Comparison of ENCODE assay signal across 8 cellular contexts in the genomic region with DNA sequence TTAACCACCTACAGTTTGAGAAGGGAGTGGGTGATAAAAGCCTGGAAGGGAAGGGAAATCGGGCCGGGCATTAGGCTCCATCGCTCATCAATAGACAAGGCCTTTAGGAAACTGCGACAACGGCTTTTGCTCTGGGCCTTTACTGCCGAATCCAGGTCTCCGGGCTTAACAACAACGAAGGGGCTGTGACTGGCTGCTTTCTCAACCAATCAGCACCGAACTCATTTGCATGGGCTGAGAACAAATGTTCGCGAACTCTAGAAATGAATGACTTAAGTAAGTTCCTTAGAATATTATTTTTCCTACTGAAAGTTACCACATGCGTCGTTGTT. TPM values are rescaled to one million over a fixed set of nuclear protein-coding genes. Genes with fewer than 3 reads are reported as not detected.
DNase-seq lines count a peak whose midpoint lies in the region; ATAC-seq and TF ChIP-seq lines count a peak whose summit lies in the region.

No MANE protein-coding gene starts in this region.

- H3K4me1 ChIP-seq in DND-41 (ENCODE audit: insufficient read depth, low read length) (peaks cover 49% of the 10 kb centered on the region), tibial nerve (peaks cover 0 to 60% (median 34%) of the 10 kb centered on the region in 4 donors)

- peak overlapping the region; percentile 94 for H3K4me2 ChIP-seq in DND-41 (ENCODE audit: insufficient read depth, low read length)

- H2AFZ ChIP-seq in DND-41 (ENCODE audit: low read depth, low read length), result peak overlapping the region; percentile 44

- CTCF ChIA-PET in RWPE1 (lab: Yijun Ruan, JAX), result interaction anchor here (0.6 to 2.4 kb wide), 3 partner anchors 16 to 21 kb away, joined by 3 to 14 read pairs (median 3); no protein-coding TSS in a partner anchor

- peak overlapping the region; percentile 86 for H3K4me3 Mint-ChIP-seq in nephron progenitor cell

- TF ChIP-seq CTCF in DND-41 (IDR thresholded peaks at IDR 0.05; ENCODE audit: borderline replicate concordance, extremely low read depth, low read length, poor library complexity, severe bottlenecking) (no peak), RWPE1 (conservative IDR thresholded peaks at IDR 0.05; ENCODE audit: low read depth) (no peak), foreskin fibroblast (IDR thresholded peaks at IDR 0.05; ENCODE audit: low read depth, low read length) (no peak), nephron progenitor cell (IDR thresholded peaks at IDR 0.05) (no peak), tibial nerve (IDR thresholded peaks at IDR 0.05) (no peak)

- H3K9me3 Mint-ChIP-seq in nephron progenitor cell, result no peaks in the 10 kb centered on the region

- peaks cover 29% of the 10 kb centered on the region for H3K36me3 Mint-ChIP-seq in nephron progenitor cell (ENCODE audit: low read depth)

- peak overlapping the region; percentile 100 for H3K27ac Mint-ChIP-seq in nephron progenitor cell

- DNase-seq in DND-41, result peak; percentile 85
- peak; percentile 97 for DNase-seq in H7
- DNase-seq in MG63, result peak; percentile 85
- peak; percentile 90 for DNase-seq in RWPE1 (ENCODE audit: low spot score)
- DNase-seq in activated naive CD4-positive, alpha-beta T cell treated with anti-CD3 and anti-CD28 coated beads, Interleukin-2, amount 50 U/mL, for 16 hours, result peak; percentile 76
- DNase-seq in foreskin fibroblast, result peak; percentile 88 to 94
- peak; percentile 71 for DNase-seq in nephron progenitor cell
- DNase-seq in tibial nerve (ENCODE audit: low spot score in 2 of 2), result peak; percentile 73 to 87

- 0 to 1% methylated on average over 13 of the region's 13 CpGs for WGBS in tibial nerve, 2 donors

- H3K9me3 ChIP-seq in DND-41 (ENCODE audit: insufficient read depth, low read length, severe bottlenecking), result no peaks in the 10 kb centered on the region
- no peaks in the 10 kb centered on the region for H3K9me3 ChIP-seq in MG63
- H3K9me3 ChIP-seq in tibial nerve, result no peaks in the 10 kb centered on the region

- H3K27me3 ChIP-seq in DND-41 (ENCODE audit: insufficient read depth, low read length, poor library complexity) (no peaks in the 10 kb centered on the region), H7 (ENCODE audit: control insufficient read depth, insufficient read depth, low read length) (no peaks in the 10 kb centered on the region), MG63 (no peaks in the 10 kb centered on the region), tibial nerve (no peaks in the 10 kb centered on the region)

- no peak for TF ChIP-seq EP300 in tibial nerve (IDR thresholded peaks at IDR 0.05)

- POLR2A ChIA-PET in RWPE1 (lab: Yijun Ruan, JAX; ENCODE audit: low non-redundant PET), result interaction anchor here (1.3 to 2.1 kb wide), 3 partner anchors 18 to 21 kb away, joined by 5 to 24 read pairs (median 17); no protein-coding TSS in a partner anchor

- H3K27ac ChIP-seq in DND-41 (ENCODE audit: low read length) (peak overlapping the region; percentile 99), RWPE1 (peak overlapping the region; percentile 97), tibial nerve (peak overlapping the region; percentile 89 to 98 (median 96))

- H3K4me3 ChIP-seq in DND-41 (ENCODE audit: low read depth in 1 of 2, low read length in 2 of 2) (peak overlapping the region in 1 of 2 experiments; percentile 88; a peak in 2 of 4 replicates), H7 (ENCODE audit: insufficient read depth, low read depth, low read length) (no peak overlapping the region), MG63 (peak overlapping the region; percentile 65), foreskin fibroblast (ENCODE audit: low read depth in 1 of 2, low read length in 2 of 2) (peak overlapping the region; percentile 75 to 77), tibial nerve (peak overlapping the region; percentile 32 to 75 (median 62))

- peak in 1 of 2 donors; percentile 51 for TF ChIP-seq POLR2A in tibial nerve (IDR thresholded peaks at IDR 0.05)

- H4K20me1 ChIP-seq in DND-41 (ENCODE audit: insufficient read depth, low read length), result no peaks in the 10 kb centered on the region

- peaks cover 80% of the 10 kb centered on the region for H3K4me1 Mint-ChIP-seq in nephron progenitor cell

- H3K27me3 Mint-ChIP-seq in nephron progenitor cell (ENCODE audit: low read depth, poor library complexity), result peaks cover 2% of the 10 kb centered on the region

- H3K79me2 ChIP-seq in DND-41 (ENCODE audit: insufficient read depth, low read length), result peaks cover 20% of the 10 kb centered on the region

- H3K36me3 ChIP-seq in DND-41 (ENCODE audit: insufficient read depth, low read length) (peaks cover 50% of the 10 kb centered on the region), H7 (replicated peaks; ENCODE audit: control insufficient read depth, insufficient read depth, low read length) (peaks cover 9% of the 10 kb centered on the region), MG63 (peaks cover 40% of the 10 kb centered on the region), tibial nerve (peaks cover 0 to 48% (median 3%) of the 10 kb centered on the region in 3 donors)

- peak; percentile 63 for ATAC-seq in DND-41 (ENCODE audit: insufficient read depth, low read depth)

- H3K9ac ChIP-seq in DND-41 (ENCODE audit: low read depth, low read length), result peak overlapping the region; percentile 93

RNA-seq across cellular contexts. Expression of a gene that starts 0.3 kb away (rescaled TPM):
- not detected in 2 replicates for total RNA-seq in H7 (2014; rRNA removed; shearing (Covaris generic))
- total RNA-seq in MG63 (2014; rRNA removed; shearing (Covaris generic); ENCODE audit: low replicate concordance), result not detected in 2 replicates
- total RNA-seq in tibial nerve, result not detected

RNA-seq across cellular contexts. Expression of a gene that starts 0.5 kb away (rescaled TPM):
- total RNA-seq in H7 (2014; rRNA removed; shearing (Covaris generic)), result 136 and 153 TPM in 2 replicates
- 136 and 311 TPM in 2 replicates for total RNA-seq in MG63 (2014; rRNA removed; shearing (Covaris generic); ENCODE audit: low replicate concordance)
- 100 to 1,000 TPM; 569 to 764 (median 665) TPM for total RNA-seq in tibial nerve

RNA-seq across cellular contexts. Expression of a gene that starts 7.8 kb away (rescaled TPM):
- 25.0 and 34.3 TPM in 2 replicates for total RNA-seq in H7 (2014; rRNA removed; shearing (Covaris generic))
- total RNA-seq in MG63 (2014; rRNA removed; shearing (Covaris generic); ENCODE audit: low replicate concordance), result not detected in 2 replicates
- 10 to 100 TPM; 11.9 to 31.5 (median 20.8) TPM for total RNA-seq in tibial nerve

RNA-seq across cellular contexts. Expression of a gene that starts 15.6 kb away (rescaled TPM):
- 11.4 and 13.4 TPM in 2 replicates for total RNA-seq in H7 (2014; rRNA removed; shearing (Covaris generic))
- total RNA-seq in MG63 (2014; rRNA removed; shearing (Covaris generic); ENCODE audit: low replicate concordance), result 2.8 and 5.0 TPM in 2 replicates
- 100 to 1,000 TPM in 3 of 4 donors, 10 to 100 TPM in 1; 92.2 to 260 (median 123) TPM for total RNA-seq in tibial nerve

RNA-seq across cellular contexts. Expression of a gene that starts 27.1 kb away (rescaled TPM):
- total RNA-seq in H7 (2014; rRNA removed; shearing (Covaris generic)), result 482 and 560 TPM in 2 replicates
- 349 and 524 TPM in 2 replicates for total RNA-seq in MG63 (2014; rRNA removed; shearing (Covaris generic); ENCODE audit: low replicate concordance)
- 100 to 1,000 TPM; 138 to 178 (median 149) TPM for total RNA-seq in tibial nerve

Comparison
In these comparisons a context has a peak if more than half of its experiments do, and no peak if none do; other contexts are left out.
1. RNA of a gene that starts 7.8 kb away (total RNA-seq): 11.9 to 31.5 TPM in tibial nerve and 25.0 to 34.3 TPM in H7; not detected in MG63; every median in the first group is over 10 times any median in the second.
2. Peak in every context shown above with its lines, with median percentiles within 50 percentile points of each other: DNase-seq and H3K27ac ChIP-seq.